Comparison of ENCODE assay signal across 17 cellular contexts in genomic region chr1:99397029-99397428, GRCh38.
DNase-seq lines count a peak whose midpoint lies in the region; ATAC-seq, FAIRE-seq and TF ChIP-seq lines count a peak whose summit lies in the region.
"Had no signal": no experiment of that assay in that cellular context is flagged by ENCODE, and none has a peak within 500 bp of the region (broad histone marks: within the 10 kb centered on the region; RNA-seq: fewer than 3 reads in every experiment).

No MANE protein-coding gene starts in this region.

- H3K4me1 ChIP-seq in astrocyte (ENCODE audit: insufficient read depth, low read length) = no peaks in the 10 kb centered on the region
- no peaks in the 10 kb centered on the region for H3K4me1 ChIP-seq in neural progenitor cell
- no peaks in the 10 kb centered on the region for H3K4me1 ChIP-seq in smooth muscle cell (ENCODE audit: low read depth)
- H3K4me1 ChIP-seq: BLaER1 treated with 17β-estradiol and CSF1 and Interleukin-3, amounts not matched to agents 10 nM and 100 nM had no signal

- H3K9me3 ChIP-seq in astrocyte (ENCODE audit: insufficient read depth, low read depth, low read length) = no peaks in the 10 kb centered on the region
- H3K9me3 ChIP-seq in neural progenitor cell (ENCODE audit: low read depth) = no peaks in the 10 kb centered on the region
- no peaks in the 10 kb centered on the region for H3K9me3 ChIP-seq in smooth muscle cell (replicated peaks; ENCODE audit: low read depth)
- H3K9me3 ChIP-seq: BLaER1 treated with 17β-estradiol and CSF1 and Interleukin-3, amounts not matched to agents 10 nM and 100 nM had no signal

- H3F3A ChIP-seq in neural progenitor cell (ENCODE audit: low read depth) (no peaks in the 10 kb centered on the region), smooth muscle cell (ENCODE audit: low read depth) (no peaks in the 10 kb centered on the region)

- H3K79me2 ChIP-seq in astrocyte (ENCODE audit: insufficient read depth, low read length) (no peaks in the 10 kb centered on the region), neural progenitor cell (ENCODE audit: low read depth) (no peaks in the 10 kb centered on the region), smooth muscle cell (ENCODE audit: low read depth) (no peaks in the 10 kb centered on the region)

- H3K36me3 Mint-ChIP-seq in astrocyte (ENCODE audit: low read depth, unreplicated experiment) = no peaks in the 10 kb centered on the region
- no peaks in the 10 kb centered on the region for H3K36me3 Mint-ChIP-seq in neural progenitor cell

- H3K4me1 Mint-ChIP-seq in astrocyte (ENCODE audit: low read depth, unreplicated experiment) (peaks cover 9% of the 10 kb centered on the region), neural progenitor cell (no peaks in the 10 kb centered on the region)

- no peak for ATAC-seq in GM21717 (IDR thresholded peaks at IDR 0.05; ENCODE audit: unreplicated experiment)
- ATAC-seq: K562 had no signal

- H3K9me3 Mint-ChIP-seq in astrocyte (ENCODE audit: unreplicated experiment) = no peaks in the 10 kb centered on the region
- H3K9me3 Mint-ChIP-seq in neural progenitor cell = no peaks in the 10 kb centered on the region

- no peaks in the 10 kb centered on the region for H3K27me3 Mint-ChIP-seq in astrocyte (ENCODE audit: low read depth, unreplicated experiment)
- no peaks in the 10 kb centered on the region for H3K27me3 Mint-ChIP-seq in neural progenitor cell (ENCODE audit: insufficient read depth, low read depth)

- DNase-seq in AG10803 (ENCODE audit: low read depth) = peak; percentile 15
- DNase-seq in astrocyte (ENCODE audit: low read depth) = peak; percentile 62
- peak; percentile 3 for DNase-seq in fibroblast of villous mesenchyme (ENCODE audit: low read depth)
- peak; percentile 20 for DNase-seq in neural progenitor cell (ENCODE audit: low spot score)
- DNase-seq in stimulated activated CD4-positive, alpha-beta T cell treated with anti-CD3 and anti-CD28 coated beads, Interleukin-12 subunit alpha, Interleukin-12 subunit beta, amount 100 ng/mL, for 4 hours = no peak
- no peak for DNase-seq in COR-L47 (lab: John Stamatoyannopoulos, UW)
- DNase-seq in smooth muscle cell (lab: John Stamatoyannopoulos, UW; ENCODE audit: unreplicated experiment) = no peak
- DNase-seq: 8988T, HCEC 1CT, NCI-H1048, NCI-H146, NCI-H2081 treated with DMSO at 0.1 percent for 48 hours, NCI-H524 treated with DMSO at 0.1 percent for 48 hours had no signal

- TF ChIP-seq CTCF in AG10803 (conservative IDR thresholded peaks at IDR 0.05; ENCODE audit: low read length) (no peak), astrocyte (IDR thresholded peaks at IDR 0.05; ENCODE audit: insufficient read depth, low read depth, low read length) (no peak), fibroblast of villous mesenchyme (IDR thresholded peaks at IDR 0.05; ENCODE audit: insufficient read depth, low read depth, low read length) (no peak), neural progenitor cell (IDR thresholded peaks at IDR 0.05) (no peak), smooth muscle cell (IDR thresholded peaks at IDR 0.05; ENCODE audit: borderline replicate concordance, insufficient read depth, poor library complexity, severe bottlenecking) (no peak)

- H3K27ac ChIP-seq in astrocyte (ENCODE audit: low read depth, low read length) (no peak overlapping the region), neural progenitor cell (no peak overlapping the region), smooth muscle cell (ENCODE audit: low read depth) (no peak overlapping the region)
- H3K27ac ChIP-seq: BLaER1 treated with 17β-estradiol and CSF1 and Interleukin-3, amounts not matched to agents 10 nM and 100 nM had no signal

- no peak for FAIRE-seq in astrocyte (lab: Jason Lieb, UNC)
- FAIRE-seq: HTR-8/SVneo, K562 had no signal

- H2AFZ ChIP-seq in astrocyte (ENCODE audit: low read depth, low read length) (no peak overlapping the region), neural progenitor cell (replicated peaks) (no peak overlapping the region), smooth muscle cell (ENCODE audit: low read depth) (no peak overlapping the region)

- WGBS in smooth muscle cell (ENCODE audit: low lambda C conversion rate) = 34% methylated on average over 2 of the region's 2 CpGs

- no peak overlapping the region for H3K4me2 ChIP-seq in astrocyte (ENCODE audit: low read length)
- H3K4me2 ChIP-seq in neural progenitor cell = no peak overlapping the region
- H3K4me2 ChIP-seq in smooth muscle cell = no peak overlapping the region
- H3K4me2 ChIP-seq: BLaER1 treated with 17β-estradiol and CSF1 and Interleukin-3, amounts not matched to agents 10 nM and 100 nM had no signal

- H3K27me3 ChIP-seq in astrocyte (ENCODE audit: insufficient read depth, low read length) = no peaks in the 10 kb centered on the region
- no peaks in the 10 kb centered on the region for H3K27me3 ChIP-seq in neural progenitor cell
- H3K27me3 ChIP-seq in smooth muscle cell (ENCODE audit: low read depth) = no peaks in the 10 kb centered on the region
- H3K27me3 ChIP-seq: BLaER1 treated with 17β-estradiol and CSF1 and Interleukin-3, amounts not matched to agents 10 nM and 100 nM had no signal

- H3K36me3 ChIP-seq in astrocyte (ENCODE audit: insufficient read depth, low read length) (no peaks in the 10 kb centered on the region), neural progenitor cell (no peaks in the 10 kb centered on the region), smooth muscle cell (ENCODE audit: low read depth) (no peaks in the 10 kb centered on the region)
- H3K36me3 ChIP-seq: BLaER1 treated with 17β-estradiol and CSF1 and Interleukin-3, amounts not matched to agents 10 nM and 100 nM had no signal

- H3K27ac Mint-ChIP-seq in astrocyte (ENCODE audit: unreplicated experiment) (peak overlapping the region; percentile 4), neural progenitor cell (no peak overlapping the region)

- no peaks in the 10 kb centered on the region for H4K20me1 ChIP-seq in astrocyte (ENCODE audit: insufficient read depth, low read length)
- H4K20me1 ChIP-seq in neural progenitor cell (ENCODE audit: low read depth) = no peaks in the 10 kb centered on the region
- H4K20me1 ChIP-seq in smooth muscle cell (ENCODE audit: low read depth) = no peaks in the 10 kb centered on the region
- H4K20me1 ChIP-seq: BLaER1 treated with 17β-estradiol and CSF1 and Interleukin-3, amounts not matched to agents 10 nM and 100 nM had no signal

- no peak overlapping the region for H3K4me3 ChIP-seq in AG10803 (ENCODE audit: low read length)
- H3K4me3 ChIP-seq in astrocyte (ENCODE audit: insufficient read depth, low read depth, low read length) = no peak overlapping the region
- no peak overlapping the region for H3K4me3 ChIP-seq in fibroblast of villous mesenchyme (ENCODE audit: low read depth, low read length)
- H3K4me3 ChIP-seq in neural progenitor cell = no peak overlapping the region
- H3K4me3 ChIP-seq in smooth muscle cell = no peak overlapping the region
- H3K4me3 ChIP-seq: BLaER1 treated with 17β-estradiol and CSF1 and Interleukin-3, amounts not matched to agents 10 nM and 100 nM; K562 had no signal

- H3K9ac ChIP-seq in astrocyte (ENCODE audit: low read length) (no peak overlapping the region), neural progenitor cell (no peak overlapping the region), smooth muscle cell (ENCODE audit: low read depth) (no peak overlapping the region)
- H3K9ac ChIP-seq: BLaER1 treated with 17β-estradiol and CSF1 and Interleukin-3, amounts not matched to agents 10 nM and 100 nM had no signal

- H3K4me3 Mint-ChIP-seq in astrocyte (ENCODE audit: unreplicated experiment) (no peak overlapping the region), neural progenitor cell (no peak overlapping the region)

Comparison
In these comparisons a context has a peak if more than half of its experiments do, and no peak if none do; other contexts are left out.
1. DNase-seq: peak in AG10803 (single experiment), astrocyte (single experiment), fibroblast of villous mesenchyme (single experiment) and neural progenitor cell (single experiment); none in stimulated activated CD4-positive, alpha-beta T cell treated with anti-CD3 and anti-CD28 coated beads, Interleukin-12 subunit alpha, Interleukin-12 subunit beta, amount 100 ng/mL, for 4 hours (single experiment), COR-L47 (single experiment) and smooth muscle cell (single experiment).